ENCODE assay signal across 27 cellular contexts in the genomic region with DNA sequence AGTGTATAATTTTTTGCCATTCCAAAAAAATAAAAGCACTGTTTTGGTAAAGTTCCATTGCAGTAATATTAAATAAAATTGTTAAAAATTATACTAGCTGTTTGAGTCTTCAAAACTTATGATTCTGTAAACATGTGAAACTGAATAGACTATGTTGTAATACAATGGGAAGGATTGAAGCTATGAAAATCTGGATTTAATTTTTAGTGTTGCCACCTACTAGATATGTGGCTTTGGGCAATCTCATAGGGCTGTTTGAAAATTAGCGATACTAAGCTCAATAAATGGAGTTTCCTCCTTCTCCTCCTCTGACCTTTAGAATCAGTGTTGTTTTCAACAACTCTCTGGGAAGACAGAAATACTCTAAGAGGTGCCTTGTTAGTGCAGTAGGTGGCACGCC.
"Had no signal": no experiment of that assay in that cellular context is flagged by ENCODE, and none has a peak within 500 bp of the region (broad histone marks: within the 10 kb centered on the region; RNA-seq: fewer than 3 reads in every experiment).

No MANE protein-coding gene starts in this region.

- DNase-seq: activated B cell treated with CpG ODN at 0.5 μM for 24 hours; activated CD4-positive, alpha-beta T cell treated with anti-CD3 and anti-CD28 coated beads for 4 hours; activated CD4-positive, alpha-beta T cell treated with anti-CD3 and anti-CD28 coated beads, Interleukin-2, amount 50 U/mL, for 48 hours; activated gamma-delta T cell; activated naive CD4-positive, alpha-beta T cell treated with anti-CD3 and anti-CD28 coated beads, Interleukin-2, amount 50 U/mL, for 16 hours; activated naive CD8-positive, alpha-beta T cell treated with anti-CD3 and anti-CD28 coated beads, Interleukin-2, amount 50 U/mL, for 24 hours; activated T-cell treated with anti-CD3 and anti-CD28 coated beads, Interleukin-2, amount 50 U/mL, for 72 hours; anterior cingulate cortex; brain microvascular endothelial cell; caudate nucleus; dermis blood vessel endothelial cell; effector CD8-positive, alpha-beta T cell; head of caudate nucleus; hypothalamus; left ventricle myocardium superior; pancreas; psoas muscle; right cardiac atrium; stimulated activated CD4-positive, alpha-beta T cell treated with anti-CD3 and anti-CD28 coated beads, Interleukin-2, amount 100 ng/mL, for 24 hours; stimulated activated naive CD8-positive, alpha-beta T cell treated with anti-CD3 and anti-CD28 coated beads, Interleukin-15, amount 100 ng/mL, for 72 hours; T-cell had no signal

- H3K27me3 Mint-ChIP-seq: activated B cell treated with CpG ODN at 0.5 μM for 24 hours; activated naive CD8-positive, alpha-beta T cell treated with anti-CD3 and anti-CD28 coated beads, Interleukin-2, amount 50 U/mL, for 24 hours; stimulated activated naive CD8-positive, alpha-beta T cell treated with anti-CD3 and anti-CD28 coated beads, Interleukin-15, amount 100 ng/mL, for 72 hours; T-cell had no signal

- H3K4me3 ChIP-seq: gastroesophageal sphincter, pancreas, psoas muscle, suprapubic skin, tibial nerve had no signal

- H3K27ac Mint-ChIP-seq: activated B cell treated with CpG ODN at 0.5 μM for 24 hours; activated naive CD8-positive, alpha-beta T cell treated with anti-CD3 and anti-CD28 coated beads, Interleukin-2, amount 50 U/mL, for 24 hours; activated T-cell treated with anti-CD3 and anti-CD28 coated beads, Interleukin-2, amount 50 U/mL, for 72 hours; nephron; stimulated activated effector memory CD8-positive, alpha-beta T cell treated with anti-CD3 and anti-CD28 coated beads, Interleukin-12 subunit alpha, Interleukin-12 subunit beta, amount 100 ng/mL, for 72 hours; stimulated activated naive CD8-positive, alpha-beta T cell treated with anti-CD3 and anti-CD28 coated beads, Interleukin-15, amount 100 ng/mL, for 72 hours; T-cell; T-helper 2 cell treated with Interferon-gamma antibody and Interleukin-4, amounts not matched to agents 5 μg/mL and 100 μg/mL, for 36 hours had no signal

- H3K9me3 ChIP-seq: gastroesophageal sphincter, pancreas, psoas muscle, suprapubic skin, tibial nerve had no signal

- ATAC-seq: activated naive CD8-positive, alpha-beta T cell treated with anti-CD3 and anti-CD28 coated beads, Interleukin-2, amount 50 U/mL, for 24 hours; activated T-cell treated with anti-CD3 and anti-CD28 coated beads, Interleukin-2, amount 50 U/mL, for 72 hours; gastroesophageal sphincter; left ventricle myocardium superior; pancreas; psoas muscle; right cardiac atrium; stimulated activated effector memory CD8-positive, alpha-beta T cell treated with anti-CD3 and anti-CD28 coated beads, Interleukin-12 subunit alpha, Interleukin-12 subunit beta, amount 100 ng/mL, for 72 hours; stimulated activated naive CD8-positive, alpha-beta T cell treated with anti-CD3 and anti-CD28 coated beads, Interleukin-15, amount 100 ng/mL, for 72 hours; T-cell had no signal

- H3K4me3 Mint-ChIP-seq: activated B cell treated with CpG ODN at 0.5 μM for 24 hours; activated naive CD8-positive, alpha-beta T cell treated with anti-CD3 and anti-CD28 coated beads, Interleukin-2, amount 50 U/mL, for 24 hours; activated T-cell treated with anti-CD3 and anti-CD28 coated beads, Interleukin-2, amount 50 U/mL, for 72 hours; nephron; stimulated activated effector memory CD8-positive, alpha-beta T cell treated with anti-CD3 and anti-CD28 coated beads, Interleukin-12 subunit alpha, Interleukin-12 subunit beta, amount 100 ng/mL, for 72 hours; stimulated activated naive CD8-positive, alpha-beta T cell treated with anti-CD3 and anti-CD28 coated beads, Interleukin-15, amount 100 ng/mL, for 72 hours; T-cell; T-helper 2 cell treated with Interferon-gamma antibody and Interleukin-4, amounts not matched to agents 5 μg/mL and 100 μg/mL, for 36 hours had no signal

- H3K36me3 ChIP-seq: gastroesophageal sphincter, pancreas, suprapubic skin, tibial nerve had no signal

- H3K27me3 ChIP-seq: brain microvascular endothelial cell, gastroesophageal sphincter, pancreas, suprapubic skin, tibial nerve had no signal

- H3K9me3 Mint-ChIP-seq: activated B cell treated with CpG ODN at 0.5 μM for 24 hours; activated naive CD8-positive, alpha-beta T cell treated with anti-CD3 and anti-CD28 coated beads, Interleukin-2, amount 50 U/mL, for 24 hours; activated T-cell treated with anti-CD3 and anti-CD28 coated beads, Interleukin-2, amount 50 U/mL, for 72 hours; nephron; stimulated activated effector memory CD8-positive, alpha-beta T cell treated with anti-CD3 and anti-CD28 coated beads, Interleukin-12 subunit alpha, Interleukin-12 subunit beta, amount 100 ng/mL, for 72 hours; stimulated activated naive CD8-positive, alpha-beta T cell treated with anti-CD3 and anti-CD28 coated beads, Interleukin-15, amount 100 ng/mL, for 72 hours; T-cell; T-helper 2 cell treated with Interferon-gamma antibody and Interleukin-4, amounts not matched to agents 5 μg/mL and 100 μg/mL, for 36 hours had no signal

- H3K27ac ChIP-seq: brain microvascular endothelial cell, gastroesophageal sphincter, suprapubic skin, tibial nerve had no signal
